8 cellular contexts compared by ENCODE assay signal in the genomic region with DNA sequence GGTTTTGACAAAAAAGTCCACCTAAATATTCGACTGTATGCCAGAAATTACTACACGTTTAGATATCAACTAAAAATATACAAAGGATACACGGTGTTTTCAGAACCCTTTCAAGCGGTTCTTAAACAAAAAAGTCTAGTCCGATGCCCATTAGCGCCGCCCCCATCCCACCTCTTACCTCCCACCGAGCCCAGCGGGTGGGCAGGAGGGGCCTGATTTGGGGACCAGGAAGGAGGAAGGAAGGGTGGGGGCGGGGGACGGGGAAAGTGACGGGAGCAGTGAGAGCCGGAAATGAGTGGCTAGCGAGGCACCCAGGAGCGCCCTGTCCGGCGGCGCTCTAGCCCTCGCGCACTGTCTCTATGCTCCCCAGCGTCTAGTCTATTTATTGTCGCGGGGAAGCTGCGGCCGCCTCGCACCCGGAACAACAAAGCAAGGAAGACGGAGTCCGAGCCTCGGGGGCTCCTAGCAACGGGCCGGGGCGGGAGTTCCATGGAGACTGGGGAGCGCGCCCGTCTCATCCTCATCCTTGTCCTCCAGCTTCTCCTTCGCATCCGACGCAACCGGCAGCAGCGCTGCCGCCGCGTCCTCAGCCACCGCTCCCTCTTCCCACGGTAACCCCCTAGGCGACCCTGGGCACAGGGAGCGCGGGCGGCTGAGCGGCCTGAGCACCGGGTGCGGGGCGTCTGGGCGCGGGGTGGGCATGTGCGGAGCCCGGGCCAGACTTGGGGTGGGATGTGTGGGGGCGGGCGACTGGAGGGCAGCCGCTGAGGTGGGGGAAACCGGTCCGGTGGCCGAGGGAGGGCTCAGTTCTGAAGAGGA. TPM values are rescaled to one million over a fixed set of nuclear protein-coding genes. Genes with fewer than 3 reads are reported as not detected.
DNase-seq lines count a peak whose midpoint lies in the region; ATAC-seq and TF ChIP-seq lines count a peak whose summit lies in the region.

Gene TBPL1 (plus strand): TSS at position 410 of the 819 bp plus-strand sequence. CDS start 26,902 bp downstream, outside the sequence.

- ATAC-seq in GM19351 (IDR thresholded peaks at IDR 0.05; ENCODE audit: unreplicated experiment) (peak; percentile 84), HG03520 (IDR thresholded peaks at IDR 0.05; ENCODE audit: unreplicated experiment) (peak; percentile 85), left lobe of liver (peak; percentile 90)

- H3K27ac ChIP-seq in C4-2B, result peak within 1 kb of the TSS; percentile 85

- no peak for TF ChIP-seq CTCF in C4-2B (conservative IDR thresholded peaks at IDR 0.05)

- DNase-seq in NCI-H526 treated with DMSO at 0.1 percent for 48 hours (lab: John Stamatoyannopoulos, UW), result peak; percentile 93
- peak; percentile 85 for DNase-seq in activated CD4-positive, alpha-beta T cell treated with anti-CD3 and anti-CD28 coated beads, Interleukin-2, amount 50 U/mL, for 1 hour
- peak; percentile 94 for DNase-seq in dedifferentiated amniotic fluid mesenchymal stem cell (ENCODE audit: extremely low spot score)
- peak; percentile 94 for DNase-seq in left lobe of liver (ENCODE audit: low spot score)
- DNase-seq in stimulated activated CD4-positive, alpha-beta T cell treated with anti-CD3 and anti-CD28 coated beads, Interleukin-2, amount 100 ng/mL, for 24 hours, result peak; percentile 91 to 94

RNA-seq across cellular contexts. Expression of gene TBPL1, which starts in this region (rescaled TPM):
- 8.4 TPM for total RNA-seq in left lobe of liver

Comparison
In these comparisons a context has a peak if more than half of its experiments do, and no peak if none do; other contexts are left out.
1. Peak in every context shown above with its lines: DNase-seq, ATAC-seq and H3K27ac ChIP-seq.